1 cellular context compared by ENCODE assay signal in genomic region chr5:178223828-178224335, GRCh38.
TF ChIP-seq lines count a peak whose summit lies in the region.

No MANE protein-coding gene starts in this region.

TF ChIP-seq in HCT116, 20 proteins besides CTCF, POLR2A, EP300 and RAD21 (continued from another document):
- TF ChIP-seq, protein P1, sequence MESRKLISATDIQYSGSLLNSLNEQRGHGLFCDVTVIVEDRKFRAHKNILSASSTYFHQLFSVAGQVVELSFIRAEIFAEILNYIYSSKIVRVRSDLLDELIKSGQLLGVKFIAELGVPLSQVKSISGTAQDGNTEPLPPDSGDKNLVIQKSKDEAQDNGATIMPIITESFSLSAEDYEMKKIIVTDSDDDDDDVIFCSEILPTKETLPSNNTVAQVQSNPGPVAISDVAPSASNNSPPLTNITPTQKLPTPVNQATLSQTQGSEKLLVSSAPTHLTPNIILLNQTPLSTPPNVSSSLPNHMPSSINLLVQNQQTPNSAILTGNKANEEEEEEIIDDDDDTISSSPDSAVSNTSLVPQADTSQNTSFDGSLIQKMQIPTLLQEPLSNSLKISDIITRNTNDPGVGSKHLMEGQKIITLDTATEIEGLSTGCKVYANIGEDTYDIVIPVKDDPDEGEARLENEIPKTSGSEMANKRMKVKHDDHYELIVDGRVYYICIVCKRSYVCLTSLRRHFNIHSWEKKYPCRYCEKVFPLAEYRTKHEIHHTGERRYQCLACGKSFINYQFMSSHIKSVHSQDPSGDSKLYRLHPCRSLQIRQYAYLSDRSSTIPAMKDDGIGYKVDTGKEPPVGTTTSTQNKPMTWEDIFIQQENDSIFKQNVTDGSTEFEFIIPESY (IDR thresholded peaks at IDR 0.05; ENCODE audit: extremely low read depth, insufficient replicate concordance, low read length), result no peak
- TF ChIP-seq TCF7L2 (IDR thresholded peaks at IDR 0.05; ENCODE audit: borderline replicate concordance, extremely low read depth, insufficient read depth, insufficient read length) (no peak), JUND (IDR thresholded peaks at IDR 0.05) (no peak), EZH2phosphoT487 (IDR thresholded peaks at IDR 0.05; ENCODE audit: borderline replicate concordance) (no peak), EZH2 (IDR thresholded peaks at IDR 0.05) (no peak), REST (IDR thresholded peaks at IDR 0.05; ENCODE audit: low read depth) (no peak), SRF (IDR thresholded peaks at IDR 0.05; ENCODE audit: low read depth) (no peak), EGR1 (IDR thresholded peaks at IDR 0.05; ENCODE audit: low read depth) (no peak), ELF1 (IDR thresholded peaks at IDR 0.05; ENCODE audit: borderline replicate concordance, low read depth) (no peak), POLR2AphosphoS5 (IDR thresholded peaks at IDR 0.05; ENCODE audit: low read depth, low read length) (no peak)
